8 cellular contexts compared by ENCODE assay signal in the genomic region with DNA sequence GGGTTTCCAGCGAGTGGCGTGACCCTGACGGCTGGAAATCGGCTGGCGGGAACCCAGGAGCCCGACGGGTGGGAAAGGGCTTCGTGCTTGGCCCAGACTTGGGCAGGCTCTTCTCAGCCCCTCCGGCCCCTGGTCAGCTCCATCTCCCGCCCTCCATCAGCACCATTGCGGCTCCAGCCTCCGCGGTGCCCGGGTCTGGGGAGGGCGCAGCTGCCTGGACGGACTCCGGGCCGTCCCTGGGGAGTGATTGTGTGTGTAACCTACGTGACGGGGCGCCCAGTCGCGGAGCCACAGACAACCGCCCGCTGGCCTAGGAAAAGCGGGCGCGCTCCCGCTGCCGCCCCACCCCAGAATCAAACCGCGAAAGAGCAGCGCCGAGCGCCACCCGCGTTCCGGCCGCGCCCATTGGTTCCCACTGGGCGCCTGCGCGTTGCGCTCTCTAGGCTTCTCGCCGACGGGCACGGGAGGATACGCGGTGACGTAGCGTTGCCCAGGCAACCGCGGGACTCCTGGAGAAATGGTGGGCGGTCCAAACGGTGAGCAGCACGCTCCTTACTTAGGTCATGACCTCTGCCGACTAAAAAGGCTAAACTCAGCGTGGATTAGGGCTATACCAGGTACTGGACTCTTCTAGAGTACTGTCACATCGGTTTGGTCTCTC. TPM values are rescaled to one million over a fixed set of nuclear protein-coding genes. Genes with fewer than 3 reads are reported as not detected.
DNase-seq lines count a peak whose midpoint lies in the region; ATAC-seq lines count a peak whose summit lies in the region.

Gene CFAP20DC (minus strand): TSS at position 355 of the 661 bp plus-strand sequence. CDS start 394 bp downstream, outside the sequence.

- H3K4me3 Mint-ChIP-seq in activated naive CD4-positive, alpha-beta T cell treated with anti-CD3 and anti-CD28 coated beads for 36 hours, result peak within 1 kb of the TSS; percentile 68

- peak; percentile 41 for DNase-seq in DMS53 treated with DMSO at 0.1 percent for 48 hours (lab: John Stamatoyannopoulos, UW; ENCODE audit: unreplicated experiment)
- peak; percentile 42 for DNase-seq in KBM-7
- peak; percentile 92 to 97 for DNase-seq in SHP77 (lab: John Stamatoyannopoulos, UW)
- DNase-seq in activated naive CD4-positive, alpha-beta T cell treated with anti-CD3 and anti-CD28 coated beads for 36 hours, result peak; percentile 95
- peak; percentile 62 for DNase-seq in globus pallidus (ENCODE audit: low spot score)
- DNase-seq in nucleus accumbens (lab: John Stamatoyannopoulos, UW), result peak in 54 of 56 donors; percentile 23 to 90 (median 70)
- DNase-seq in superior temporal gyrus (ENCODE audit: extremely low spot score), result peak; percentile 80

- H3K27ac Mint-ChIP-seq in activated naive CD4-positive, alpha-beta T cell treated with anti-CD3 and anti-CD28 coated beads for 36 hours, result peak within 1 kb of the TSS; percentile 68

- peaks cover 9% of the 10 kb centered on the region for H3K4me1 Mint-ChIP-seq in activated naive CD4-positive, alpha-beta T cell treated with anti-CD3 and anti-CD28 coated beads for 36 hours (ENCODE audit: low read depth)

- no peaks in the 10 kb centered on the region for H3K27me3 Mint-ChIP-seq in activated naive CD4-positive, alpha-beta T cell treated with anti-CD3 and anti-CD28 coated beads for 36 hours (ENCODE audit: low read depth)

- intact Hi-C loops in activated naive CD4-positive, alpha-beta T cell treated with anti-CD3 and anti-CD28 coated beads for 36 hours (cut with micrococcal nuclease), result loop anchor here (1.0 to 2.0 kb wide), 3 partner anchors 52 to 376 kb away; no protein-coding TSS in a partner anchor

- no peaks in the 10 kb centered on the region for H3K36me3 Mint-ChIP-seq in activated naive CD4-positive, alpha-beta T cell treated with anti-CD3 and anti-CD28 coated beads for 36 hours (ENCODE audit: low read depth)

- no peaks in the 10 kb centered on the region for H3K9me3 Mint-ChIP-seq in activated naive CD4-positive, alpha-beta T cell treated with anti-CD3 and anti-CD28 coated beads for 36 hours

- in situ Hi-C loops in KBM-7 (cut with MboI; ENCODE audit: low pct_unique_long_range_greater_than_20kb, low sequenced_read_pairs), result no loop called here

- CTCF ChIA-PET in activated naive CD4-positive, alpha-beta T cell treated with anti-CD3 and anti-CD28 coated beads for 36 hours (lab: Charles Lee), result no interaction called here

- ATAC-seq in GM21737 (IDR thresholded peaks at IDR 0.05; ENCODE audit: unreplicated experiment), result peak; percentile 100

RNA-seq across cellular contexts. Expression of gene CFAP20DC, which starts in this region (rescaled TPM):
- total RNA-seq in activated naive CD4-positive, alpha-beta T cell treated with anti-CD3 and anti-CD28 coated beads for 36 hours, result 1 to 10 TPM; 2.4 to 2.7 TPM

Comparison
In these comparisons a context has a peak if more than half of its experiments do, and no peak if none do; other contexts are left out.
1. Peak in every context shown above with its lines: DNase-seq and ATAC-seq.
2. DNase-seq: peak in every context shown above with its lines; median percentile 95 in activated naive CD4-positive, alpha-beta T cell treated with anti-CD3 and anti-CD28 coated beads for 36 hours; 94 in SHP77; 80 in superior temporal gyrus; 70 in nucleus accumbens; 62 in globus pallidus; 42 in KBM-7; 41 in DMS53 treated with DMSO at 0.1 percent for 48 hours.